Comparison of ENCODE assay signal across 21 cellular contexts in the genomic region with DNA sequence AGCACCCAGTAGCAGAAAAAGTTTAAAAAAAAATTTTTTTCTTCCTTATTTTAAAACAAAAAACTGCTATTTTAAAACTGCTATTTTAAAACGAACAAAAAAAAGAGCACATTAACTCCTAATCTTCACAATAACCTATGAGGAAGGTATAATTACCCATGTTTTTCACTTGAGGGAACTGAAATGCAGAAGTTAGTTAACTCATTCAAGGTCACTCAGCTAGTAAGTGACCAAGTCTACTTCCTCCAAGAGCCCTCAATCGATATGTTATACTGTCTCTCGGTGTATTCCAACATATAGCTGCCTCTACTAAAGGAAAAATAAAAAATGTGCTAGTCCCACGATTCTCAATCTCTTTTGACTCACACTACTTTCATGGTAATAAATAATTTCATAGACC.
DNase-seq lines count a peak whose midpoint lies in the region; ATAC-seq and FAIRE-seq lines count a peak whose summit lies in the region.
"Had no signal": no experiment of that assay in that cellular context is flagged by ENCODE, and none has a peak within 500 bp of the region (broad histone marks: within the 10 kb centered on the region; RNA-seq: fewer than 3 reads in every experiment).

No MANE protein-coding gene starts in this region.

- FAIRE-seq in G401.6 (lab: Jason Lieb, UNC), result peak; percentile 74
- no peak for FAIRE-seq in HTR-8/SVneo (lab: Jason Lieb, UNC)
- FAIRE-seq: urothelium cell line had no signal

- no peak for ATAC-seq in GM19452 (IDR thresholded peaks at IDR 0.05; ENCODE audit: unreplicated experiment)
- ATAC-seq: A549; activated T-helper 17 cell treated with anti-CD3 and anti-CD28 coated beads, Interleukin-2, amount 50 U/mL, for 72 hours; Right ventricle myocardium inferior had no signal

- DNase-seq in Kasumi-1 (lab: John Stamatoyannopoulos, UW) (peak; percentile 33 to 35), SIG-M5 (lab: John Stamatoyannopoulos, UW) (peak; percentile 17), medulla oblongata (ENCODE audit: extremely low spot score) (peak; percentile 30), inferior parietal cortex (ENCODE audit: extremely low spot score) (no peak), NCI-H446 treated with DMSO at 0.1 percent for 48 hours (lab: John Stamatoyannopoulos, UW) (no peak), HTR-8/SVneo (ENCODE audit: insufficient read length, low spot score) (no peak)
- DNase-seq: activated CD4-positive, alpha-beta T cell treated with anti-CD3 and anti-CD28 coated beads, Interleukin-2, amount 10 ng/mL, durations not matched to agents 24 days and 14 days; H7; immature natural killer cell; left ventricle myocardium inferior; NCI-H1417 treated with DMSO at 0.1 percent for 48 hours; NCI-H2107; NCI-H510A; sigmoid colon; substantia nigra had no signal

Comparison
In these comparisons a context has a peak if more than half of its experiments do, and no peak if none do; other contexts are left out.
1. DNase-seq: peak in Kasumi-1 (2 of 2), SIG-M5 (single experiment) and medulla oblongata (single experiment); none in inferior parietal cortex (single experiment), NCI-H446 treated with DMSO at 0.1 percent for 48 hours (single experiment) and HTR-8/SVneo (single experiment).